23 cellular contexts compared by ENCODE assay signal in the genomic region with DNA sequence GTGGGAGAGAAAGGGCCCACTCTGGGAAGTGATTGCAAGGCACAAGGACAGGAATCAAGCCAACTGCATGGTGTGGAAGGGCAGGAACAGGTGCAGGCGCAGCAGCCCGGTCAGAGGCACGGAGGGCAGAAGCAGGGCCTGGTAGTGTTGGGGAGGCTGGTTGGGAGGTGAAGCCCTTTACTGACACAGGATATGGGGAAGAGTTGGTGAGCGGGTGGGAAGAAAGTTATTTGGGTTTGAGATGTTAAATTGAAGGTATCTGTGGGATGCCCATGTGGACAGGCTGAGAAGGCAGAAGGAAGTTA.
"Had no signal": no experiment of that assay in that cellular context is flagged by ENCODE, and none has a peak within 500 bp of the region (broad histone marks: within the 10 kb centered on the region; RNA-seq: fewer than 3 reads in every experiment).

No MANE protein-coding gene starts in this region.

- H3K27me3 Mint-ChIP-seq: activated naive CD4-positive, alpha-beta T cell treated with anti-CD3 and anti-CD28 coated beads, Interleukin-2, amount 50 U/mL, for 24 hours; activated T-cell treated with anti-CD3 and anti-CD28 coated beads, Interleukin-2, amount 50 U/mL, for 24 hours had no signal

- H3K4me3 Mint-ChIP-seq: activated CD4-positive, alpha-beta memory T cell treated with anti-CD3 and anti-CD28 coated beads, Interleukin-2, amount 10 ng/mL, durations not matched to agents 7 days and 5 days; activated naive CD4-positive, alpha-beta T cell treated with anti-CD3 and anti-CD28 coated beads, Interleukin-2, amount 50 U/mL, for 24 hours; activated naive CD8-positive, alpha-beta T cell treated with anti-CD3 and anti-CD28 coated beads, Interleukin-2, amount 50 U/mL, for 24 hours; activated T-cell treated with anti-CD3 and anti-CD28 coated beads, Interleukin-2, amount 50 U/mL, for 24 hours; activated T-helper 17 cell treated with anti-CD3 and anti-CD28 coated beads, Interleukin-2, amount 50 U/mL, for 72 hours; nephron had no signal

- H3K27ac ChIP-seq: esophagus muscularis mucosa, foreskin keratinocyte, heart right ventricle, left ventricle myocardium inferior, parathyroid adenoma, right atrium auricular region, testis, transverse colon, VCaP had no signal

- H3K9ac ChIP-seq: parathyroid adenoma had no signal

- H3K9me3 ChIP-seq: esophagus muscularis mucosa, heart right ventricle, left ventricle myocardium inferior, right atrium auricular region, testis, transverse colon had no signal

- H3K79me2 ChIP-seq: parathyroid adenoma had no signal

- H3K4me1 ChIP-seq: foreskin keratinocyte, parathyroid adenoma, testis had no signal

- H3K9me3 Mint-ChIP-seq: activated CD4-positive, alpha-beta memory T cell treated with anti-CD3 and anti-CD28 coated beads, Interleukin-2, amount 10 ng/mL, durations not matched to agents 7 days and 5 days; activated naive CD4-positive, alpha-beta T cell treated with anti-CD3 and anti-CD28 coated beads, Interleukin-2, amount 50 U/mL, for 24 hours; activated naive CD8-positive, alpha-beta T cell treated with anti-CD3 and anti-CD28 coated beads, Interleukin-2, amount 50 U/mL, for 24 hours; activated T-cell treated with anti-CD3 and anti-CD28 coated beads, Interleukin-2, amount 50 U/mL, for 24 hours; activated T-helper 17 cell treated with anti-CD3 and anti-CD28 coated beads, Interleukin-2, amount 50 U/mL, for 72 hours; nephron had no signal

- H3K36me3 ChIP-seq: esophagus muscularis mucosa, heart right ventricle, left ventricle myocardium inferior, right atrium auricular region, transverse colon had no signal

- H2AFZ ChIP-seq: parathyroid adenoma had no signal

- H3K27ac Mint-ChIP-seq: activated CD4-positive, alpha-beta memory T cell treated with anti-CD3 and anti-CD28 coated beads, Interleukin-2, amount 10 ng/mL, durations not matched to agents 7 days and 5 days; activated naive CD4-positive, alpha-beta T cell treated with anti-CD3 and anti-CD28 coated beads, Interleukin-2, amount 50 U/mL, for 24 hours; activated naive CD8-positive, alpha-beta T cell treated with anti-CD3 and anti-CD28 coated beads, Interleukin-2, amount 50 U/mL, for 24 hours; activated T-cell treated with anti-CD3 and anti-CD28 coated beads, Interleukin-2, amount 50 U/mL, for 24 hours; activated T-helper 17 cell treated with anti-CD3 and anti-CD28 coated beads, Interleukin-2, amount 50 U/mL, for 72 hours had no signal

- ATAC-seq: activated T-helper 17 cell treated with anti-CD3 and anti-CD28 coated beads, Interleukin-2, amount 50 U/mL, for 72 hours; stimulated activated naive CD8-positive, alpha-beta T cell treated with anti-CD3 and anti-CD28 coated beads, Interleukin-15, Interleukin-2, amounts not matched to agents 100 U/mL and 50 U/mL, for 24 hours had no signal

- DNase-seq: activated CD4-positive, alpha-beta memory T cell treated with anti-CD3 and anti-CD28 coated beads, Interleukin-2, amount 10 ng/mL, durations not matched to agents 7 days and 5 days; activated CD8-positive, alpha-beta memory T cell treated with anti-CD3 and anti-CD28 coated beads, Interleukin-2, amount 50 U/mL, for 48 hours; activated gamma-delta T cell treated with Interleukin-2 at 50 U/mL for 16 hours; activated T-cell treated with anti-CD3 and anti-CD28 coated beads, Interleukin-2, amount 50 U/mL, for 24 hours; effector CD4-positive, alpha-beta T cell; foreskin keratinocyte; occipital lobe; stimulated activated CD4-positive, alpha-beta T cell treated with anti-CD3 and anti-CD28 coated beads, Interleukin-4, amount 100 ng/mL, for 1 hour; stimulated activated naive CD8-positive, alpha-beta T cell treated with anti-CD3 and anti-CD28 coated beads, Interleukin-15, Interleukin-2, amounts not matched to agents 100 U/mL and 50 U/mL, for 24 hours; T-helper 9 cell; transverse colon had no signal

- H3K36me3 Mint-ChIP-seq: activated naive CD4-positive, alpha-beta T cell treated with anti-CD3 and anti-CD28 coated beads, Interleukin-2, amount 50 U/mL, for 24 hours had no signal

- H3K4me3 ChIP-seq: esophagus muscularis mucosa, heart right ventricle, left ventricle myocardium inferior, lung, right atrium auricular region, testis, transverse colon had no signal

- H3K27me3 ChIP-seq: esophagus muscularis mucosa, foreskin keratinocyte, heart right ventricle, right atrium auricular region, testis, transverse colon had no signal
